14 cellular contexts compared by ENCODE assay signal in genomic region chr3:129561619-129562248, GRCh38. TPM values are rescaled to one million over a fixed set of nuclear protein-coding genes. Genes with fewer than 3 reads are reported as not detected.
DNase-seq lines count a peak whose midpoint lies in the region; ATAC-seq and TF ChIP-seq lines count a peak whose summit lies in the region.
"Had no signal": no experiment of that assay in that cellular context is flagged by ENCODE, and none has a peak within 500 bp of the region (broad histone marks: within the 10 kb centered on the region; RNA-seq: fewer than 3 reads in every experiment).

No MANE protein-coding gene starts in this region.

- CTCF ChIA-PET in CD4-positive, alpha-beta T cell (lab: Charles Lee) = no interaction called here

- TF ChIP-seq CTCF in CD4-positive, alpha-beta T cell (IDR thresholded peaks at IDR 0.05) = no peak

- peak overlapping the region; percentile 79 for H3K9ac ChIP-seq in BLaER1
- H3K9ac ChIP-seq: KMS-11 had no signal

- intact Hi-C loops in CD4-positive, alpha-beta T cell (cut with DNase I, micrococcal nuclease) = no loop called here

- H3K27me3 Mint-ChIP-seq in CD4-positive, alpha-beta T cell = no peaks in the 10 kb centered on the region
- H3K27me3 Mint-ChIP-seq: activated CD8-positive, alpha-beta memory T cell treated with anti-CD3 and anti-CD28 coated beads, Interleukin-2, amount 10 ng/mL, durations not matched to agents 7 days and 5 days had no signal

- H3K36me3 ChIP-seq in BLaER1 = peaks cover 85% of the 10 kb centered on the region

- H4K20me1 ChIP-seq in BLaER1 = no peaks in the 10 kb centered on the region

- H3K4me2 ChIP-seq in BLaER1 = peak overlapping the region; percentile 88
- H3K4me2 ChIP-seq: KMS-11 had no signal

- H3K4me1 ChIP-seq in BLaER1 = peaks cover 63% of the 10 kb centered on the region

- no peaks in the 10 kb centered on the region for H3K9me3 Mint-ChIP-seq in CD4-positive, alpha-beta T cell
- H3K9me3 Mint-ChIP-seq: endodermal cell had no signal

- POLR2A ChIA-PET in CD4-positive, alpha-beta T cell (lab: Charles Lee) = no interaction called here

- no peak overlapping the region for H3K4me3 ChIP-seq in BLaER1
- no peak overlapping the region for H3K4me3 ChIP-seq in skin epidermis

- no peak overlapping the region for H3K27ac Mint-ChIP-seq in CD4-positive, alpha-beta T cell
- H3K27ac Mint-ChIP-seq: activated CD8-positive, alpha-beta memory T cell treated with anti-CD3 and anti-CD28 coated beads, Interleukin-2, amount 10 ng/mL, durations not matched to agents 7 days and 5 days; endodermal cell had no signal

- H3K9me3 ChIP-seq in BLaER1 = no peaks in the 10 kb centered on the region
- no peaks in the 10 kb centered on the region for H3K9me3 ChIP-seq in CD4-positive, alpha-beta T cell (ENCODE audit: control insufficient read depth, low read length)

- DNase-seq in CD4-positive, alpha-beta T cell = no peak
- DNase-seq in stimulated activated CD4-positive, alpha-beta T cell treated with anti-CD3 and anti-CD28 coated beads, Interleukin-15, amount 100 ng/mL, for 24 hours = no peak
- no peak for DNase-seq in activated CD4-positive, alpha-beta T cell treated with anti-CD3 and anti-CD28 coated beads for 1 hour
- DNase-seq: activated CD8-positive, alpha-beta memory T cell treated with anti-CD3 and anti-CD28 coated beads, Interleukin-2, amount 10 ng/mL, durations not matched to agents 7 days and 5 days; activated naive CD4-positive, alpha-beta T cell; endodermal cell; stimulated activated naive CD4-positive, alpha-beta T cell had no signal

- H3K4me3 Mint-ChIP-seq in CD4-positive, alpha-beta T cell = no peak overlapping the region
- H3K4me3 Mint-ChIP-seq: activated CD8-positive, alpha-beta memory T cell treated with anti-CD3 and anti-CD28 coated beads, Interleukin-2, amount 10 ng/mL, durations not matched to agents 7 days and 5 days; endodermal cell had no signal

- peak overlapping the region; percentile 93 for H3K27ac ChIP-seq in BLaER1
- peak overlapping the region; percentile 53 for H3K27ac ChIP-seq in angular gyrus (ENCODE audit: low read depth, low read length)
- peak overlapping the region; percentile 30 for H3K27ac ChIP-seq in layer of hippocampus (ENCODE audit: low read depth, low read length)
- peak overlapping the region in 15 of 21 experiments; percentile 39 to 88 (median 72) for H3K27ac ChIP-seq in skin epidermis
- H3K27ac ChIP-seq in CD4-positive, alpha-beta T cell (ENCODE audit: low read depth, low read length) = no peak overlapping the region
- H3K27ac ChIP-seq: KMS-11 had no signal

- no peak for ATAC-seq in CD4-positive, alpha-beta T cell (ENCODE audit: poor library complexity)
- ATAC-seq in GM19395 (IDR thresholded peaks at IDR 0.05; ENCODE audit: unreplicated experiment) = no peak
- ATAC-seq: activated CD8-positive, alpha-beta memory T cell treated with anti-CD3 and anti-CD28 coated beads, Interleukin-2, amount 10 ng/mL, durations not matched to agents 7 days and 5 days had no signal

- H3K4me1 Mint-ChIP-seq in CD4-positive, alpha-beta T cell (ENCODE audit: low read depth) = no peaks in the 10 kb centered on the region

- no peaks in the 10 kb centered on the region for H3K36me3 Mint-ChIP-seq in CD4-positive, alpha-beta T cell (ENCODE audit: low read depth)
- H3K36me3 Mint-ChIP-seq: activated CD8-positive, alpha-beta memory T cell treated with anti-CD3 and anti-CD28 coated beads, Interleukin-2, amount 10 ng/mL, durations not matched to agents 7 days and 5 days had no signal

- H3K27me3 ChIP-seq in BLaER1 (no peaks in the 10 kb centered on the region), layer of hippocampus (ENCODE audit: control insufficient read depth, insufficient read depth, low read length) (no peaks in the 10 kb centered on the region)
- no peaks in the 10 kb centered on the region for H3K27me3 ChIP-seq in CD4-positive, alpha-beta T cell (ENCODE audit: control insufficient read depth, insufficient read depth, low read length)
- H3K27me3 ChIP-seq: brain microvascular endothelial cell had no signal

RNA-seq across cellular contexts. Expression of gene H1-8, which starts 18.8 kb away (rescaled TPM):
- total RNA-seq in CD4-positive, alpha-beta T cell = not detected
- total RNA-seq: activated CD8-positive, alpha-beta memory T cell treated with anti-CD3 and anti-CD28 coated beads, Interleukin-2, amount 10 ng/mL, durations not matched to agents 7 days and 5 days; endodermal cell had no signal

RNA-seq across cellular contexts. Expression of gene RHO, which starts 33.3 kb away (rescaled TPM):
- not detected for total RNA-seq in CD4-positive, alpha-beta T cell
- total RNA-seq: activated CD8-positive, alpha-beta memory T cell treated with anti-CD3 and anti-CD28 coated beads, Interleukin-2, amount 10 ng/mL, durations not matched to agents 7 days and 5 days had no signal

RNA-seq across cellular contexts. Expression of gene PLXND1, which starts 44.7 kb away (rescaled TPM):
- 10 to 100 TPM; 61.7 to 62.5 TPM for total RNA-seq in CD4-positive, alpha-beta T cell
